19 cellular contexts compared by ENCODE assay signal in genomic region chr12:19223695-19224094, GRCh38.
DNase-seq lines count a peak whose midpoint lies in the region; ATAC-seq, FAIRE-seq and TF ChIP-seq lines count a peak whose summit lies in the region.
"Had no signal": no experiment of that assay in that cellular context is flagged by ENCODE, and none has a peak within 500 bp of the region (broad histone marks: within the 10 kb centered on the region; RNA-seq: fewer than 3 reads in every experiment).

No MANE protein-coding gene starts in this region.

- peak; percentile 88 for FAIRE-seq in endometrium (lab: Jason Lieb, UNC)
- FAIRE-seq: GM12891 had no signal

- H3K27ac Mint-ChIP-seq in stimulated activated naive B cell treated with anti-CD40 and anti-IgM and Interleukin-4, amounts not matched to agents 10 μg/mL and 1 μg/mL and 100 μg/mL, for 72 hours = no peak overlapping the region
- H3K27ac Mint-ChIP-seq in CD14-positive monocyte = peak overlapping the region in 1 of 7 donors; percentile 10
- H3K27ac Mint-ChIP-seq: activated naive CD4-positive, alpha-beta T cell treated with anti-CD3 and anti-CD28 coated beads, Interleukin-2, amount 10 ng/mL, durations not matched to agents 7 days and 5 days; CD8-positive, alpha-beta T cell had no signal

- no peak overlapping the region for H3K4me3 Mint-ChIP-seq in stimulated activated naive B cell treated with anti-CD40 and anti-IgM and Interleukin-4, amounts not matched to agents 10 μg/mL and 1 μg/mL and 100 μg/mL, for 72 hours
- H3K4me3 Mint-ChIP-seq in CD14-positive monocyte = no peak overlapping the region
- H3K4me3 Mint-ChIP-seq: activated naive CD4-positive, alpha-beta T cell treated with anti-CD3 and anti-CD28 coated beads, Interleukin-2, amount 10 ng/mL, durations not matched to agents 7 days and 5 days; CD8-positive, alpha-beta T cell had no signal

- DNase-seq in Right ventricle myocardium inferior (ENCODE audit: missing footprints) (no peak), cardiac septum (ENCODE audit: low spot score) (no peak), iris pigment epithelial cell (ENCODE audit: low read depth) (peak; percentile 80), CD14-positive monocyte (ENCODE audit: low spot score) (no peak), NCI-H1092 (lab: John Stamatoyannopoulos, UW) (no peak)
- no peak for DNase-seq in stimulated activated naive B cell treated with anti-CD40 and anti-IgM and Interleukin-4, amounts not matched to agents 10 μg/mL and 1 μg/mL and 100 μg/mL, for 72 hours
- DNase-seq: activated CD4-positive, alpha-beta T cell treated with anti-CD3 and anti-CD28 coated beads for 1 hour; activated naive CD4-positive, alpha-beta T cell treated with anti-CD3 and anti-CD28 coated beads, Interleukin-2, amount 10 ng/mL, durations not matched to agents 7 days and 5 days; CD8-positive, alpha-beta T cell; effector memory CD4-positive, alpha-beta T cell; mucosa of descending colon; nucleus accumbens; RPMI8226; spleen; stimulated activated naive CD4-positive, alpha-beta T cell treated with Interleukin-2 at 50 U/mL for 16 hours; upper lobe of right lung had no signal

- ATAC-seq in Right ventricle myocardium inferior = peak; percentile 63
- peak; percentile 56 to 67 for ATAC-seq in stimulated activated naive B cell treated with anti-CD40 and anti-IgM and Interleukin-4, amounts not matched to agents 10 μg/mL and 1 μg/mL and 100 μg/mL, for 72 hours (replicated peaks)
- no peak for ATAC-seq in GM21786 (IDR thresholded peaks at IDR 0.05; ENCODE audit: unreplicated experiment)
- ATAC-seq: CD8-positive, alpha-beta T cell; mucosa of descending colon; upper lobe of right lung had no signal

- H3K4me1 Mint-ChIP-seq in stimulated activated naive B cell treated with anti-CD40 and anti-IgM and Interleukin-4, amounts not matched to agents 10 μg/mL and 1 μg/mL and 100 μg/mL, for 72 hours = peaks cover 13 to 34% of the 10 kb centered on the region in 2 donors
- peaks cover 3% of the 10 kb centered on the region for H3K4me1 Mint-ChIP-seq in CD14-positive monocyte
- H3K4me1 Mint-ChIP-seq: activated naive CD4-positive, alpha-beta T cell treated with anti-CD3 and anti-CD28 coated beads, Interleukin-2, amount 10 ng/mL, durations not matched to agents 7 days and 5 days had no signal

- no peak for TF ChIP-seq CTCF in CD14-positive monocyte (IDR thresholded peaks at IDR 0.05)

- no peaks in the 10 kb centered on the region for H3K27me3 Mint-ChIP-seq in stimulated activated naive B cell treated with anti-CD40 and anti-IgM and Interleukin-4, amounts not matched to agents 10 μg/mL and 1 μg/mL and 100 μg/mL, for 72 hours
- no peaks in the 10 kb centered on the region for H3K27me3 Mint-ChIP-seq in CD14-positive monocyte (ENCODE audit: low read depth in 3 of 3)
- H3K27me3 Mint-ChIP-seq: activated naive CD4-positive, alpha-beta T cell treated with anti-CD3 and anti-CD28 coated beads, Interleukin-2, amount 10 ng/mL, durations not matched to agents 7 days and 5 days had no signal

- H3K9me3 Mint-ChIP-seq in stimulated activated naive B cell treated with anti-CD40 and anti-IgM and Interleukin-4, amounts not matched to agents 10 μg/mL and 1 μg/mL and 100 μg/mL, for 72 hours = peaks cover 1 to 7% of the 10 kb centered on the region in 2 donors
- H3K9me3 Mint-ChIP-seq in CD14-positive monocyte = no peaks in the 10 kb centered on the region
- H3K9me3 Mint-ChIP-seq: activated naive CD4-positive, alpha-beta T cell treated with anti-CD3 and anti-CD28 coated beads, Interleukin-2, amount 10 ng/mL, durations not matched to agents 7 days and 5 days; CD8-positive, alpha-beta T cell had no signal

- intact Hi-C loops in Right ventricle myocardium inferior (cut with DNase I) = no loop called here
- intact Hi-C loops in cardiac septum (cut with DNase I) = no loop called here
- intact Hi-C loops in CD14-positive monocyte (cut with micrococcal nuclease) = no loop called here

- peaks cover 0 to 5% of the 10 kb centered on the region in 2 donors for H3K36me3 Mint-ChIP-seq in stimulated activated naive B cell treated with anti-CD40 and anti-IgM and Interleukin-4, amounts not matched to agents 10 μg/mL and 1 μg/mL and 100 μg/mL, for 72 hours
- no peaks in the 10 kb centered on the region for H3K36me3 Mint-ChIP-seq in CD14-positive monocyte
- H3K36me3 Mint-ChIP-seq: activated naive CD4-positive, alpha-beta T cell treated with anti-CD3 and anti-CD28 coated beads, Interleukin-2, amount 10 ng/mL, durations not matched to agents 7 days and 5 days; CD8-positive, alpha-beta T cell had no signal
